In genomic region chr6:163263196-163263595, GRCh38 we compare ENCODE assay signal across 1 cellular context.
TF ChIP-seq lines count a peak whose summit lies in the region.

No MANE protein-coding gene starts in this region.

TF ChIP-seq in GM23338, 12 proteins besides CTCF, POLR2A, EP300 and RAD21 (continued from another document):
- TF ChIP-seq ZNF462 (CRISPR knock-in tag; IDR thresholded peaks at IDR 0.05) (no peak), POLR2AphosphoS5 (IDR thresholded peaks at IDR 0.05; ENCODE audit: low read depth) (no peak)
TF ChIP-seq in GM23338: peak in this region for 0.
